1 cellular context compared by ENCODE assay signal in genomic region chr5:151298063-151298462, GRCh38.
TF ChIP-seq lines count a peak whose summit lies in the region.

No MANE protein-coding gene starts in this region.

TF ChIP-seq in K562, 482 proteins besides CTCF, POLR2A, EP300 and RAD21:
- TF ChIP-seq, protein P1, sequence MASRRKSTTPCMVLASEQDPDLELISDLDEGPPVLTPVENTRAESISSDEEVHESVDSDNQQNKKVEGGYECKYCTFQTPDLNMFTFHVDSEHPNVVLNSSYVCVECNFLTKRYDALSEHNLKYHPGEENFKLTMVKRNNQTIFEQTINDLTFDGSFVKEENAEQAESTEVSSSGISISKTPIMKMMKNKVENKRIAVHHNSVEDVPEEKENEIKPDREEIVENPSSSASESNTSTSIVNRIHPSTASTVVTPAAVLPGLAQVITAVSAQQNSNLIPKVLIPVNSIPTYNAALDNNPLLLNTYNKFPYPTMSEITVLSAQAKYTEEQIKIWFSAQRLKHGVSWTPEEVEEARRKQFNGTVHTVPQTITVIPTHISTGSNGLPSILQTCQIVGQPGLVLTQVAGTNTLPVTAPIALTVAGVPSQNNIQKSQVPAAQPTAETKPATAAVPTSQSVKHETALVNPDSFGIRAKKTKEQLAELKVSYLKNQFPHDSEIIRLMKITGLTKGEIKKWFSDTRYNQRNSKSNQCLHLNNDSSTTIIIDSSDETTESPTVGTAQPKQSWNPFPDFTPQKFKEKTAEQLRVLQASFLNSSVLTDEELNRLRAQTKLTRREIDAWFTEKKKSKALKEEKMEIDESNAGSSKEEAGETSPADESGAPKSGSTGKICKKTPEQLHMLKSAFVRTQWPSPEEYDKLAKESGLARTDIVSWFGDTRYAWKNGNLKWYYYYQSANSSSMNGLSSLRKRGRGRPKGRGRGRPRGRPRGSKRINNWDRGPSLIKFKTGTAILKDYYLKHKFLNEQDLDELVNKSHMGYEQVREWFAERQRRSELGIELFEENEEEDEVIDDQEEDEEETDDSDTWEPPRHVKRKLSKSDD (conservative IDR thresholded peaks at IDR 0.05; ENCODE audit: low read length): no peak
- peak; percentile 24 for TF ChIP-seq CTCFL (IDR thresholded peaks at IDR 0.05; ENCODE audit: borderline replicate concordance, insufficient read depth, low read depth, low read length, poor library complexity, severe bottlenecking)
